ENCODE assay signal across 8 cellular contexts in the genomic region with DNA sequence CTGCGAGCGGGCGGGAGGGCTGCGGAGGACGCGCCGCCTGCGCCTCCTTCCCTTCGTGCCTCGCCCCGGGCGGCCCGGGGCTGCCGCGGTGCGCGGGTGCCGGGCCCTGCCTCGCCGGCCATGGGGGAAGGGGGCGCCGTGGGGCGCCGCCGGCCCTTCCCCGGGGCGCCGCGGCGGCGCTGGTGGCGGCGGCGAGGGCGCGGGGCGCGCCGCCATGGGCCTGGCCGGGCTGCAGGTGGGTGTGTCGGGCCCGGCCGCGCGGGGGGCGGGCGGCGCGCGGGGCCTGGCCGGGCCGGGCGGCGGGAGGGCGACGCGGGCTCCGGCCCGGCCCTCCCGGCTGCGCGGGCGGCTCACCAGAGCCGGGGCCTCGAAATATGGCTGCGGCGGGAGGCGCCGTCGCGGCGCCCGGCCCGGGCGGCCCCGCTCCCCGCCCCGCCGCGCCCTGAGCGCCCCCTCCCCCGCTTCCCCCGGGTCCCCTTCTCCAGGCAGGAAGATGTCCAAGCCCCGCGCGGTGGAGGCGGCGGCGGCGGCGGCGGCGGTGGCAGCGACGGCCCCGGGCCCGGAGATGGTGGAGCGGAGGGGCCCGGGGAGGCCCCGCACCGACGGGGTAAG. TPM values are rescaled to one million over a fixed set of nuclear protein-coding genes. Genes with fewer than 3 reads are reported as not detected.
DNase-seq lines count a peak whose midpoint lies in the region; ATAC-seq and TF ChIP-seq lines count a peak whose summit lies in the region.

No MANE protein-coding gene starts in this region.

- H3K27me3 ChIP-seq in Caco-2 (replicated peaks; ENCODE audit: control insufficient read depth, insufficient read depth, low read length) (no peaks in the 10 kb centered on the region), H7 (ENCODE audit: control insufficient read depth, insufficient read depth, low read length) (peaks cover 10% of the 10 kb centered on the region; the same call in 1 of the 2 replicates)

- in situ Hi-C loops in astrocyte of the cerebellum (cut with HindIII; ENCODE audit: low sequenced_read_pairs) = no loop called here

- POLR2A ChIA-PET in Caco-2 (lab: Charles Lee) = interaction anchor here (1.4 to 1.8 kb wide), 2 partner anchors 24 to 213 kb away, joined by 6 to 7 read pairs; a partner anchor contains a TSS

- CTCF ChIA-PET in Caco-2 (lab: Charles Lee) = no interaction called here
- CTCF ChIA-PET in activated naive CD4-positive, alpha-beta T cell treated with anti-CD3 and anti-CD28 coated beads, Interleukin-2, amount 10 ng/mL, durations not matched to agents 7 days and 5 days (lab: Charles Lee) = no interaction called here

- intact Hi-C loops in Caco-2 (cut with micrococcal nuclease; ENCODE audit: unreplicated experiment) (loop anchor here (1.0 kb wide), 1 partner anchor 25 kb away; a partner anchor contains a TSS), mucosa of descending colon (cut with DNase I, micrococcal nuclease) (no loop called here)

- H3K9me3 ChIP-seq in Caco-2 (no peaks in the 10 kb centered on the region), mucosa of descending colon (no peaks in the 10 kb centered on the region)

- ATAC-seq in mucosa of descending colon = peak; percentile 0
- ATAC-seq in HG03378 (IDR thresholded peaks at IDR 0.05; ENCODE audit: unreplicated experiment) = no peak
- no peak for ATAC-seq in HG02870 (IDR thresholded peaks at IDR 0.05; ENCODE audit: unreplicated experiment)

- H3K9me3 Mint-ChIP-seq in Caco-2 (ENCODE audit: unreplicated experiment) = no peaks in the 10 kb centered on the region
- no peaks in the 10 kb centered on the region for H3K9me3 Mint-ChIP-seq in activated naive CD4-positive, alpha-beta T cell treated with anti-CD3 and anti-CD28 coated beads, Interleukin-2, amount 10 ng/mL, durations not matched to agents 7 days and 5 days

- BruUV-seq in Caco-2 (replicated peaks; lab: Mats Ljungman, UMichigan) = no TSS peak

- H3K4me3 Mint-ChIP-seq in Caco-2 (ENCODE audit: unreplicated experiment) = peak overlapping the region; percentile 80
- no peak overlapping the region for H3K4me3 Mint-ChIP-seq in activated naive CD4-positive, alpha-beta T cell treated with anti-CD3 and anti-CD28 coated beads, Interleukin-2, amount 10 ng/mL, durations not matched to agents 7 days and 5 days

- H3K36me3 ChIP-seq in Caco-2 (ENCODE audit: control insufficient read depth, insufficient read depth, low read length) (peaks cover 2% of the 10 kb centered on the region; the same call in 1 of the 2 replicates), H7 (replicated peaks; ENCODE audit: control insufficient read depth, insufficient read depth, low read length) (peaks cover 17% of the 10 kb centered on the region), mucosa of descending colon (ENCODE audit: low read depth) (no peaks in the 10 kb centered on the region)

- H3K4me1 Mint-ChIP-seq in Caco-2 (ENCODE audit: low read depth, unreplicated experiment) = peaks cover 21% of the 10 kb centered on the region
- H3K4me1 Mint-ChIP-seq in activated naive CD4-positive, alpha-beta T cell treated with anti-CD3 and anti-CD28 coated beads, Interleukin-2, amount 10 ng/mL, durations not matched to agents 7 days and 5 days = peaks cover 54% of the 10 kb centered on the region

- no peak overlapping the region for H3K27ac Mint-ChIP-seq in Caco-2 (ENCODE audit: unreplicated experiment)
- no peak overlapping the region for H3K27ac Mint-ChIP-seq in activated naive CD4-positive, alpha-beta T cell treated with anti-CD3 and anti-CD28 coated beads, Interleukin-2, amount 10 ng/mL, durations not matched to agents 7 days and 5 days

- DNase-seq in Caco-2 (no peak), H7 (peak; percentile 87), astrocyte of the cerebellum (ENCODE audit: low read depth) (no peak), mucosa of descending colon (peak in 1 of 3 donors; percentile 14), NCI-H1436 treated with DMSO at 0.1 percent for 48 hours (lab: John Stamatoyannopoulos, UW) (no peak)
- no peak for DNase-seq in activated naive CD4-positive, alpha-beta T cell treated with anti-CD3 and anti-CD28 coated beads, Interleukin-2, amount 10 ng/mL, durations not matched to agents 7 days and 5 days

- peaks cover 4% of the 10 kb centered on the region; the same call in 1 of the 2 replicates for H3K4me1 ChIP-seq in Caco-2
- H3K4me1 ChIP-seq in mucosa of descending colon (ENCODE audit: low read depth) = peaks cover 28% of the 10 kb centered on the region

- H3K36me3 Mint-ChIP-seq in Caco-2 (ENCODE audit: insufficient read depth, unreplicated experiment) = peaks cover 59% of the 10 kb centered on the region
- peaks cover 25% of the 10 kb centered on the region for H3K36me3 Mint-ChIP-seq in activated naive CD4-positive, alpha-beta T cell treated with anti-CD3 and anti-CD28 coated beads, Interleukin-2, amount 10 ng/mL, durations not matched to agents 7 days and 5 days

- TF ChIP-seq CTCF in Caco-2 (IDR thresholded peaks at IDR 0.05; ENCODE audit: insufficient read depth in 1 of 2, low read depth in 1 of 2, low read length in 1 of 2, severe bottlenecking in 1 of 2, unreplicated experiment in 1 of 2) (no peak), astrocyte of the cerebellum (IDR thresholded peaks at IDR 0.05; ENCODE audit: low read depth, low read length, missing control alignments) (no peak), mucosa of descending colon (IDR thresholded peaks at IDR 0.05) (no peak)

- no peaks in the 10 kb centered on the region for H3K27me3 Mint-ChIP-seq in Caco-2 (ENCODE audit: insufficient read depth, unreplicated experiment)
- H3K27me3 Mint-ChIP-seq in activated naive CD4-positive, alpha-beta T cell treated with anti-CD3 and anti-CD28 coated beads, Interleukin-2, amount 10 ng/mL, durations not matched to agents 7 days and 5 days = no peaks in the 10 kb centered on the region

- H3K4me3 ChIP-seq in Caco-2 (ENCODE audit: low read depth, low read length) = peak overlapping the region; percentile 88
- H3K4me3 ChIP-seq in H7 (ENCODE audit: insufficient read depth, low read depth, low read length) = peak overlapping the region; percentile 66
- H3K4me3 ChIP-seq in astrocyte of the cerebellum (ENCODE audit: low read depth, low read length) = peak overlapping the region; percentile 65
- H3K4me3 ChIP-seq in mucosa of descending colon = peak overlapping the region; percentile 46

RNA-seq across cellular contexts. Expression of a gene that starts 5.1 kb away (rescaled TPM):
- 64.6 and 79.2 TPM in 2 replicates for total RNA-seq in Caco-2 (2022)
- total RNA-seq in H7 (2014; rRNA removed; shearing (Covaris generic)) = 16.1 and 18.1 TPM in 2 replicates
- total RNA-seq in mucosa of descending colon = 10 to 100 TPM; 39.9 to 42.9 (median 41.0) TPM

RNA-seq across cellular contexts. Expression of a gene that starts 24.4 kb away (rescaled TPM):
- total RNA-seq in Caco-2 (2022) (53.8 and 54.9 TPM in 2 replicates), mucosa of descending colon (10 to 100 TPM; 29.4 to 37.7 (median 33.4) TPM)
- total RNA-seq in H7 (2014; rRNA removed; shearing (Covaris generic)) = 17.7 and 25.0 TPM in 2 replicates

RNA-seq across cellular contexts. Expression of a gene that starts 47.4 kb away (rescaled TPM):
- total RNA-seq in Caco-2 (2022) (3.1 and 3.2 TPM in 2 replicates), mucosa of descending colon (1 to 10 TPM in 2 of 3 donors, under 1 TPM in 1; 0.72 to 4.3 (median 1.6) TPM)
- total RNA-seq in H7 (2014; rRNA removed; shearing (Covaris generic)) = 0.45 and 0.52 TPM in 2 replicates
